Comparison of ENCODE assay signal across 15 cellular contexts in genomic region chr11:111727431-111727830, GRCh38.
"Had no signal": no experiment of that assay in that cellular context is flagged by ENCODE, and none has a peak within 500 bp of the region (broad histone marks: within the 10 kb centered on the region; RNA-seq: fewer than 3 reads in every experiment).

No MANE protein-coding gene starts in this region.

- H3K4me1 Mint-ChIP-seq: activated CD4-positive, alpha-beta T cell treated with anti-CD3 and anti-CD28 coated beads, Interleukin-2, amount 10 ng/mL, durations not matched to agents 24 days and 14 days; activated naive CD4-positive, alpha-beta T cell treated with anti-CD3 and anti-CD28 coated beads, Interleukin-2, amount 10 ng/mL, durations not matched to agents 7 days and 5 days; T-cell had no signal

- DNase-seq: activated CD4-positive, alpha-beta T cell treated with anti-CD3 and anti-CD28 coated beads, Interleukin-2, amount 10 ng/mL, durations not matched to agents 24 days and 14 days; activated naive CD4-positive, alpha-beta T cell treated with anti-CD3 and anti-CD28 coated beads, Interleukin-2, amount 10 ng/mL, durations not matched to agents 7 days and 5 days; central memory CD4-positive, alpha-beta T cell; cortex of kidney; effector memory CD8-positive, alpha-beta T cell; mammary epithelial cell; mucosa of descending colon; naive thymus-derived CD8-positive, alpha-beta T cell; stimulated activated CD4-positive, alpha-beta T cell treated with anti-CD3 and anti-CD28 coated beads, Interleukin-2, amount 100 ng/mL, for 48 hours; T-cell had no signal

- H3K9me3 ChIP-seq: mucosa of descending colon, prostate gland, tibial nerve had no signal

- ATAC-seq: effector memory CD8-positive, alpha-beta T cell; mucosa of descending colon; naive thymus-derived CD8-positive, alpha-beta T cell; T-cell; WTC11 had no signal

- H3K27me3 Mint-ChIP-seq: activated CD4-positive, alpha-beta T cell treated with anti-CD3 and anti-CD28 coated beads, Interleukin-2, amount 10 ng/mL, durations not matched to agents 24 days and 14 days; activated naive CD4-positive, alpha-beta T cell treated with anti-CD3 and anti-CD28 coated beads, Interleukin-2, amount 10 ng/mL, durations not matched to agents 7 days and 5 days; effector memory CD8-positive, alpha-beta T cell; naive thymus-derived CD8-positive, alpha-beta T cell; T-cell had no signal

- H3K27me3 ChIP-seq: tibial nerve had no signal

- H3K4me3 Mint-ChIP-seq: activated CD4-positive, alpha-beta T cell treated with anti-CD3 and anti-CD28 coated beads, Interleukin-2, amount 10 ng/mL, durations not matched to agents 24 days and 14 days; activated naive CD4-positive, alpha-beta T cell treated with anti-CD3 and anti-CD28 coated beads, Interleukin-2, amount 10 ng/mL, durations not matched to agents 7 days and 5 days; effector memory CD8-positive, alpha-beta T cell; naive thymus-derived CD8-positive, alpha-beta T cell; T-cell; WTC11 had no signal

- H3K27ac Mint-ChIP-seq: activated CD4-positive, alpha-beta T cell treated with anti-CD3 and anti-CD28 coated beads, Interleukin-2, amount 10 ng/mL, durations not matched to agents 24 days and 14 days; activated naive CD4-positive, alpha-beta T cell treated with anti-CD3 and anti-CD28 coated beads, Interleukin-2, amount 10 ng/mL, durations not matched to agents 7 days and 5 days; activated T-helper 2 cell treated with anti-CD3 and anti-CD28 coated beads, Interferon-gamma antibody, Interleukin-2, Interleukin-4, amounts not matched to agents 10 μg/mL and 5 μg/mL and 100 μg/mL, durations not matched to agents 14 hours and 24 hours and 36 hours; effector memory CD8-positive, alpha-beta T cell; T-cell; WTC11 had no signal

- H3K4me3 ChIP-seq: mucosa of descending colon, prostate gland, SK-N-MC, tibial nerve had no signal

- H3K9me3 Mint-ChIP-seq: activated CD4-positive, alpha-beta T cell treated with anti-CD3 and anti-CD28 coated beads, Interleukin-2, amount 10 ng/mL, durations not matched to agents 24 days and 14 days; activated naive CD4-positive, alpha-beta T cell treated with anti-CD3 and anti-CD28 coated beads, Interleukin-2, amount 10 ng/mL, durations not matched to agents 7 days and 5 days; activated T-helper 2 cell treated with anti-CD3 and anti-CD28 coated beads, Interferon-gamma antibody, Interleukin-2, Interleukin-4, amounts not matched to agents 10 μg/mL and 5 μg/mL and 100 μg/mL, durations not matched to agents 14 hours and 24 hours and 36 hours; effector memory CD8-positive, alpha-beta T cell; naive thymus-derived CD8-positive, alpha-beta T cell; T-cell; WTC11 had no signal
